In genomic region chr1:112501810-112502641, GRCh38 we compare ENCODE assay signal across 8 cellular contexts. TPM values are rescaled to one million over a fixed set of nuclear protein-coding genes. Genes with fewer than 3 reads are reported as not detected.
DNase-seq lines count a peak whose midpoint lies in the region; ATAC-seq and TF ChIP-seq lines count a peak whose summit lies in the region.

No MANE protein-coding gene starts in this region.

- H3K27me3 ChIP-seq in Panc1 (ENCODE audit: control insufficient read depth, insufficient read depth, low read length) = no peaks in the 10 kb centered on the region
- H3K27me3 ChIP-seq in subcutaneous abdominal adipose tissue (ENCODE audit: control insufficient read depth in 5 of 5, insufficient read depth in 4 of 5, low read length in 5 of 5) = peaks cover 0 to 25% (median 13%) of the 10 kb centered on the region in 5 donors

- no peaks in the 10 kb centered on the region for H3K9me3 ChIP-seq in Panc1 (ENCODE audit: control insufficient read depth, insufficient read depth, low read depth, low read length)
- no peaks in the 10 kb centered on the region for H3K9me3 ChIP-seq in subcutaneous abdominal adipose tissue (ENCODE audit: control insufficient read depth in 5 of 5, low read length in 5 of 5)

- no peaks in the 10 kb centered on the region for H3K9me3 Mint-ChIP-seq in naive thymus-derived CD8-positive, alpha-beta T cell

- peak overlapping the region; percentile 57 to 85 (median 68) for H3K4me3 Mint-ChIP-seq in naive thymus-derived CD8-positive, alpha-beta T cell

- no peaks in the 10 kb centered on the region for H3K36me3 Mint-ChIP-seq in naive thymus-derived CD8-positive, alpha-beta T cell

- in situ Hi-C loops in Panc1 (cut with HindIII; ENCODE audit: low pct_unique_long_range_greater_than_20kb, low sequenced_read_pairs) = no loop called here

- peaks cover 3 to 14% (median 9%) of the 10 kb centered on the region in 4 donors for H3K4me1 Mint-ChIP-seq in naive thymus-derived CD8-positive, alpha-beta T cell

- CTCF ChIA-PET in Panc1 (lab: Charles Lee) = interaction anchor here (0.7 to 1.6 kb wide), 2 partner anchors 11 to 112 kb away, joined by 3 to 5 read pairs; no protein-coding TSS in a partner anchor

- intact Hi-C loops in Panc1 (cut with micrococcal nuclease; ENCODE audit: unreplicated experiment) = loop anchor here (10.0 kb wide), 1 partner anchor 113 kb away; the partner anchor contains the start of genes CAPZA1 and ST7L

- BruUV-seq in Panc1 (replicated peaks; lab: Mats Ljungman, UMichigan) = no TSS peak

- peak overlapping the region in 4 of 5 donors; percentile 41 to 67 (median 54) for H3K9ac ChIP-seq in subcutaneous abdominal adipose tissue (ENCODE audit: low read length in 5 of 5)

- no peaks in the 10 kb centered on the region for H3K36me3 ChIP-seq in Panc1 (ENCODE audit: control insufficient read depth, insufficient read depth, low read length)
- H3K36me3 ChIP-seq in subcutaneous abdominal adipose tissue (ENCODE audit: control insufficient read depth in 5 of 5, insufficient read depth in 5 of 5, low read length in 5 of 5) = no peaks in the 10 kb centered on the region

- ATAC-seq in HG03045 (IDR thresholded peaks at IDR 0.05; ENCODE audit: unreplicated experiment) = peak; percentile 47
- peak; percentile 80 for ATAC-seq in Panc1
- ATAC-seq in naive thymus-derived CD8-positive, alpha-beta T cell = peak; percentile 78 to 91

- peak; percentile 80 for TF ChIP-seq CTCF in Panc1 (IDR thresholded peaks at IDR 0.05)
- peak; percentile 96 for TF ChIP-seq CTCF in fibroblast of the aortic adventitia (IDR thresholded peaks at IDR 0.05; ENCODE audit: insufficient read depth, low read length)

- POLR2A ChIA-PET in Panc1 (lab: Charles Lee) = no interaction called here
- POLR2A ChIA-PET in naive thymus-derived CD8-positive, alpha-beta T cell (lab: Charles Lee) = interaction anchor here (0.9 to 1.5 kb wide), 5 partner anchors 112 to 213 kb away, joined by 3 to 5 read pairs (median 3); partner anchors contain the start of genes CAPZA1, PPM1J and ST7L

- no peak overlapping the region for H3K27ac ChIP-seq in Panc1 (ENCODE audit: low read length)
- H3K27ac ChIP-seq in subcutaneous abdominal adipose tissue (ENCODE audit: low read depth, low read length) = no peak overlapping the region

- H3K27me3 Mint-ChIP-seq in naive thymus-derived CD8-positive, alpha-beta T cell = peaks cover 39 to 85% (median 67%) of the 10 kb centered on the region in 5 donors

- H3K27ac Mint-ChIP-seq in naive thymus-derived CD8-positive, alpha-beta T cell = no peak overlapping the region

- H3K4me3 ChIP-seq in Panc1 (ENCODE audit: low read depth in 2 of 2, low read length in 2 of 2) = peak overlapping the region; percentile 47 to 56
- H3K4me3 ChIP-seq in fibroblast of the aortic adventitia (ENCODE audit: low read depth, low read length) = peak overlapping the region; percentile 63
- H3K4me3 ChIP-seq in subcutaneous abdominal adipose tissue (ENCODE audit: low read depth in 1 of 5, low read length in 5 of 5) = peak overlapping the region; percentile 57 to 75 (median 67)

- H3K4me1 ChIP-seq in Panc1 (ENCODE audit: control insufficient read depth, insufficient read depth, low read length) = no peaks in the 10 kb centered on the region; the same call in 1 of the 2 replicates
- H3K4me1 ChIP-seq in subcutaneous abdominal adipose tissue (ENCODE audit: control insufficient read depth in 5 of 5, insufficient read depth in 5 of 5, low read length in 5 of 5) = peaks cover 2 to 16% (median 12%) of the 10 kb centered on the region in 5 donors

- DNase-seq in Daoy (ENCODE audit: low read depth) (peak; percentile 79), Panc1 (ENCODE audit: low read depth, low spot score) (peak; percentile 24), fibroblast of the aortic adventitia (ENCODE audit: low read depth) (peak; percentile 76), HuH-7.5 (ENCODE audit: low spot score) (no peak)
- peak; percentile 39 for DNase-seq in activated T-helper 9 cell treated with anti-CD3 and anti-CD28 coated beads, Interleukin-2, amount 50 U/mL, for 16 hours (ENCODE audit: low read depth)
- peak; percentile 30 to 73 (median 46) for DNase-seq in naive thymus-derived CD8-positive, alpha-beta T cell

RNA-seq across cellular contexts. Expression of gene WNT2B, which starts 6.7 kb away (rescaled TPM):
- 0.12 and 0.40 TPM in 2 replicates for total RNA-seq in Daoy (2014; rRNA removed; shearing (Covaris generic))
- total RNA-seq in Panc1 (2021; ENCODE audit: unreplicated experiment) (1.6 TPM), fibroblast of the aortic adventitia (ENCODE audit: low replicate concordance) (1.8 and 2.4 TPM in 2 replicates)
- polyA plus RNA-seq in Panc1 (2012; ENCODE audit: insufficient read length) = 2.0 TPM
- under 1 TPM; 0.21 to 0.33 TPM for total RNA-seq in naive thymus-derived CD8-positive, alpha-beta T cell
- under 1 TPM in 1 of 3 donors, not detected in 2; 0.06 TPM for polyA plus RNA-seq in naive thymus-derived CD8-positive, alpha-beta T cell
